In the genomic region with DNA sequence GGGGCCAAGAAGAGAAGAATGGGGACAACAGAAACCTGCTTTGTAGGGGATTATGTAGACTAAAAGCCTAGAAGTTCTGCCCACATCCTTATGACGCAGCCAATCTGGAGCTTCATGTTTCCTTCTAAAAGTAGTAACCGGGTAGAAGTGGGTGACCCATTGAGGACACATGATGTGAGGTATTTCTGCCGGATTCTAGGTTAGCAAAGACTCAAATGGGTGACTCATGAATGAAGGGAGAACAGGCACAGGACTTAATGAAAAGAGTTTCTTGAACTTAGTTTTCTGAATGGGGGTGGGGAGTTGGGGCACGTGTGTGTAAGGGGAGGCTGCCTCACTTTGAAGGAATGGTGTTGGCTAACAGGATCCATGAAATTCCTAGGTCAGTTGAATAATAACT, we compare ENCODE assay signal across 19 cellular contexts.
A peak's percentile ranks its signal among the peaks of the same experiment; 100 is the strongest.
DNase-seq lines count a peak whose midpoint lies in the region; ATAC-seq, FAIRE-seq and TF ChIP-seq lines count a peak whose summit lies in the region.
"Had no signal": no experiment of that assay in that cellular context is flagged by ENCODE, and none has a peak within 500 bp of the region (broad histone marks: within the 10 kb centered on the region; RNA-seq: fewer than 3 reads in every experiment).

No MANE protein-coding gene starts in this region.

- peaks cover 2% of the 10 kb centered on the region for H3K36me3 ChIP-seq in bronchial epithelial cell (ENCODE audit: control insufficient read depth, insufficient read depth, low read length)
- peaks cover 5% of the 10 kb centered on the region; the same call in 1 of the 2 replicates for H3K36me3 ChIP-seq in MG63

- peaks cover 7% of the 10 kb centered on the region for H3K4me1 Mint-ChIP-seq in memory B cell

- peaks cover 13% of the 10 kb centered on the region for H3K36me3 Mint-ChIP-seq in memory B cell

- no peaks in the 10 kb centered on the region for H3K9me3 ChIP-seq in MG63
- H3K9me3 ChIP-seq: Peyer's patch, upper lobe of left lung had no signal

- H3K4me3 ChIP-seq in bronchial epithelial cell (ENCODE audit: low read depth, low read length) = no peak overlapping the region
- no peak overlapping the region for H3K4me3 ChIP-seq in MG63
- H3K4me3 ChIP-seq: Peyer's patch, upper lobe of left lung had no signal

- no peak overlapping the region for H3K4me3 Mint-ChIP-seq in memory B cell
- H3K4me3 Mint-ChIP-seq: CD4-positive, alpha-beta memory T cell; dendritic cell treated with granulocyte-macrophage colony-stimulating factor and Interleukin-4, amounts not matched to agents 40 ng/mL and 50 ng/mL, for 4 days; stimulated activated memory B cell treated with anti-CD40 and anti-IgM and Interleukin-4, amounts not matched to agents 10 μg/mL and 1 μg/mL and 100 μg/mL, for 72 hours; WTC11 had no signal

- H3K27me3 Mint-ChIP-seq in memory B cell = no peaks in the 10 kb centered on the region
- H3K27me3 Mint-ChIP-seq: CD4-positive, alpha-beta memory T cell; dendritic cell treated with granulocyte-macrophage colony-stimulating factor and Interleukin-4, amounts not matched to agents 40 ng/mL and 50 ng/mL, for 4 days; stimulated activated memory B cell treated with anti-CD40 and anti-IgM and Interleukin-4, amounts not matched to agents 10 μg/mL and 1 μg/mL and 100 μg/mL, for 72 hours had no signal

- ATAC-seq in memory B cell (ENCODE audit: low read depth) (no peak), HG03135 (IDR thresholded peaks at IDR 0.05; ENCODE audit: unreplicated experiment) (no peak), HG02970 (IDR thresholded peaks at IDR 0.05; ENCODE audit: low FRiP score, unreplicated experiment) (no peak)
- ATAC-seq: stimulated activated memory B cell treated with anti-CD40 and anti-IgM and Interleukin-4, amounts not matched to agents 10 μg/mL and 1 μg/mL and 100 μg/mL, for 72 hours had no signal

- no peak for TF ChIP-seq CTCF in bronchial epithelial cell (IDR thresholded peaks at IDR 0.05; ENCODE audit: insufficient read depth, low read length, severe bottlenecking)

- H3K27me3 ChIP-seq in bronchial epithelial cell (ENCODE audit: control insufficient read depth, insufficient read depth, low read length) = no peaks in the 10 kb centered on the region
- H3K27me3 ChIP-seq in MG63 = no peaks in the 10 kb centered on the region
- H3K27me3 ChIP-seq: Peyer's patch, upper lobe of left lung had no signal

- FAIRE-seq in bronchial epithelial cell (lab: Jason Lieb, UNC) = no peak
- FAIRE-seq: A204.1, H1 had no signal

- H3K9me3 Mint-ChIP-seq in memory B cell = no peaks in the 10 kb centered on the region
- H3K9me3 Mint-ChIP-seq: CD4-positive, alpha-beta memory T cell; dendritic cell treated with granulocyte-macrophage colony-stimulating factor and Interleukin-4, amounts not matched to agents 40 ng/mL and 50 ng/mL, for 4 days; stimulated activated memory B cell treated with anti-CD40 and anti-IgM and Interleukin-4, amounts not matched to agents 10 μg/mL and 1 μg/mL and 100 μg/mL, for 72 hours; WTC11 had no signal

- peak; percentile 41 for DNase-seq in AG08395 (ENCODE audit: low spot score)
- DNase-seq in HS-5 (ENCODE audit: low read depth) = peak; percentile 14
- DNase-seq in bronchial epithelial cell (ENCODE audit: low read depth) = peak; percentile 37
- DNase-seq in memory B cell (ENCODE audit: low spot score in 2 of 2) = no peak
- DNase-seq in activated effector memory CD4-positive, alpha-beta T cell treated with Interleukin-2 at 50 U/mL for 16 hours = no peak
- no peak for DNase-seq in MG63
- DNase-seq: activated effector memory CD4-positive, alpha-beta T cell treated with anti-CD3 and anti-CD28 coated beads, Interleukin-2, amount 50 U/mL, for 16 hours; aorta; CD4-positive, alpha-beta memory T cell; Peyer's patch; SW 1271; upper lobe of left lung had no signal

- peak overlapping the region; percentile 45 for H3K27ac Mint-ChIP-seq in memory B cell
- H3K27ac Mint-ChIP-seq: dendritic cell treated with granulocyte-macrophage colony-stimulating factor and Interleukin-4, amounts not matched to agents 40 ng/mL and 50 ng/mL, for 4 days; stimulated activated memory B cell treated with anti-CD40 and anti-IgM and Interleukin-4, amounts not matched to agents 10 μg/mL and 1 μg/mL and 100 μg/mL, for 72 hours; WTC11 had no signal

Comparison
In these comparisons a context has a peak if more than half of its experiments do, and no peak if none do; other contexts are left out.
1. DNase-seq: peak in AG08395 (single experiment), HS-5 (single experiment) and bronchial epithelial cell (single experiment); none in memory B cell (0 of 2), activated effector memory CD4-positive, alpha-beta T cell treated with Interleukin-2 at 50 U/mL for 16 hours (single experiment) and MG63 (single experiment).